In the genomic region with DNA sequence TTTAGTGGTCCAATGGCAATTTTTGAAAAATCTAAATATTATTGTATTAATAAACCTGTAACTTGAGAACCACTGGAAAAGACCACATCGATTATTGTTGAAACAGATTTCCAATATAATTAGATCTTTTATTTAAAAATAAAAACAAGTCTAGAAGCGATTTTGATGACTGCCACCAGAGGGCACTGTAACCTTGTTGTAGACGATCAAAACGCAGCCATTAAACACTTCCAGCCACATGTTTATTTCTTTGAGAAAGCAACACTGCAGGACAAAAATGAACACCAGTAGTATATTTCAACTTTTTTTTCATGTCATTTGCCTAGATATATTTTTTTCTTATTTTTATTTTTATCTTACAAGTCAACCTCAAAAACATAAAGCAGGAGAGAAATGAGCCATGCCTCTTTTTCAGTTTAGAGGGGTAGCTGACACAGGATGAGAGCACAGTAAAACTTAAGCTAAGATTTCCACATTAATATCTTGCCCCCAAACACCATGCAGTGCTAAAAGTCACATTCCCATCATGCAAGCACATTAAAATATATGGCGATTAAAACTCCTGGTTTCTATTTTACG, we compare ENCODE assay signal across 8 cellular contexts.
DNase-seq lines count a peak whose midpoint lies in the region; ATAC-seq and TF ChIP-seq lines count a peak whose summit lies in the region.

No MANE protein-coding gene starts in this region.

- no peak overlapping the region for H3K27ac ChIP-seq in right cardiac atrium (ENCODE audit: low read length)
- H3K27ac ChIP-seq in WERI-Rb-1, result no peak overlapping the region

- DNase-seq in left cardiac atrium (peak; percentile 44), right cardiac atrium (no peak), NCI-H2107 (lab: John Stamatoyannopoulos, UW) (peak; percentile 51), WERI-Rb-1 (peak; percentile 40), medulla oblongata (ENCODE audit: extremely low spot score) (peak; percentile 90)
- DNase-seq in central memory CD4-positive, alpha-beta T cell, result peak; percentile 62
- DNase-seq in stimulated activated CD8-positive, alpha-beta memory T cell treated with anti-CD3 and anti-CD28 coated beads, Interleukin-7, amount 100 ng/mL, for 1 hour (ENCODE audit: low read depth in 2 of 2), result peak; percentile 27 to 39

- WGBS in right cardiac atrium, result 31% methylated on average over 6 of the region's 6 CpGs

- no peaks in the 10 kb centered on the region for H3K36me3 ChIP-seq in WERI-Rb-1

- ATAC-seq in left cardiac atrium (no peak), right cardiac atrium (no peak), GM19351 (IDR thresholded peaks at IDR 0.05; ENCODE audit: unreplicated experiment) (no peak)

- no peak overlapping the region for H3K4me3 ChIP-seq in right cardiac atrium (ENCODE audit: low read length)
- no peak overlapping the region for H3K4me3 ChIP-seq in WERI-Rb-1 (ENCODE audit: low read depth, low read length)

- H3K9me3 ChIP-seq in right cardiac atrium (ENCODE audit: control insufficient read depth, low read length) (no peaks in the 10 kb centered on the region), WERI-Rb-1 (ENCODE audit: severe bottlenecking) (no peaks in the 10 kb centered on the region)

- peak; percentile 45; the same call in 1 of the 2 replicates for TF ChIP-seq CTCF in WERI-Rb-1 (IDR thresholded peaks at IDR 0.05; ENCODE audit: low read depth, low read length)

- no peaks in the 10 kb centered on the region for H3K4me1 ChIP-seq in right cardiac atrium (ENCODE audit: control insufficient read depth, insufficient read depth, low read length)

- H3K27me3 ChIP-seq in right cardiac atrium (ENCODE audit: control insufficient read depth, insufficient read depth) (no peaks in the 10 kb centered on the region), WERI-Rb-1 (ENCODE audit: insufficient read depth, low read depth, severe bottlenecking) (no peaks in the 10 kb centered on the region)

- intact Hi-C loops in left cardiac atrium (cut with DNase I) (loop anchor here (2.0 to 5.0 kb wide), 2 partner anchors 122 to 123 kb away; no protein-coding TSS in a partner anchor), right cardiac atrium (cut with DNase I) (loop anchor here in 3 of 4 donors (10.0 kb wide), 4 partner anchors 120 to 250 kb away; no protein-coding TSS in a partner anchor)

Comparison
In these comparisons a context has a peak if more than half of its experiments do, and no peak if none do; other contexts are left out.
1. DNase-seq: peak in left cardiac atrium (single experiment), NCI-H2107 (single experiment), WERI-Rb-1 (single experiment), central memory CD4-positive, alpha-beta T cell (single experiment), medulla oblongata (single experiment) and stimulated activated CD8-positive, alpha-beta memory T cell treated with anti-CD3 and anti-CD28 coated beads, Interleukin-7, amount 100 ng/mL, for 1 hour (2 of 2); none in right cardiac atrium (0 of 3).